8 cellular contexts compared by ENCODE assay signal in genomic region chr1:205600085-205600484, GRCh38. TPM values are rescaled to one million over a fixed set of nuclear protein-coding genes. Genes with fewer than 3 reads are reported as not detected.
A peak's percentile ranks its signal among the peaks of the same experiment; 100 is the strongest.
DNase-seq lines count a peak whose midpoint lies in the region; ATAC-seq and TF ChIP-seq lines count a peak whose summit lies in the region.

No MANE protein-coding gene starts in this region.

- peaks cover 38% of the 10 kb centered on the region for H3K4me1 Mint-ChIP-seq in activated CD4-positive, alpha-beta T cell treated with anti-CD3 and anti-CD28 coated beads, Interleukin-2, amount 10 ng/mL, durations not matched to agents 24 days and 14 days
- H3K4me1 Mint-ChIP-seq in H9, result peaks cover 3 to 6% of the 10 kb centered on the region in 2 experiments

- peak overlapping the region; percentile 80; the same call in 1 of the 2 replicates for H4K91ac ChIP-seq in IMR-90 (ENCODE audit: insufficient read depth, low read depth, low read length)
- H4K91ac ChIP-seq in H9 (ENCODE audit: insufficient read length, low read depth, low read length), result no peak overlapping the region

- H4K5ac ChIP-seq in IMR-90 (ENCODE audit: low read depth, low read length), result no peak overlapping the region
- H4K5ac ChIP-seq in H9 (ENCODE audit: insufficient read length, low read depth, low read length), result no peak overlapping the region

- H3K14ac ChIP-seq in IMR-90 (replicated peaks; ENCODE audit: low read depth, low read length) (peak overlapping the region; percentile 50), H9 (ENCODE audit: insufficient read depth, low read length) (no peak overlapping the region)

- H2BK5ac ChIP-seq in IMR-90 (ENCODE audit: low read depth, low read length, poor library complexity, severe bottlenecking) (peak overlapping the region; percentile 7), H9 (ENCODE audit: insufficient read length, low read length) (no peak overlapping the region)

- ATAC-seq in IMR-90 (ENCODE audit: low read depth) (peak; percentile 65), HG02970 (IDR thresholded peaks at IDR 0.05; ENCODE audit: low FRiP score, unreplicated experiment) (no peak)

- no peak overlapping the region for H3K56ac ChIP-seq in IMR-90 (ENCODE audit: extremely low read depth, insufficient read depth, low read length)
- H3K56ac ChIP-seq in H9 (ENCODE audit: insufficient read length, low read depth, low read length), result no peak overlapping the region

- peak; percentile 45; the same call in 1 of the 2 replicates for TF ChIP-seq POLR2A in IMR-90 (IDR thresholded peaks at IDR 0.05; ENCODE audit: low read depth, low read length)

- POLR2A ChIA-PET in IMR-90 (lab: Charles Lee; ENCODE audit: unreplicated experiment), result no interaction called here

- H3K79me2 ChIP-seq in MM.1S (ENCODE audit: low read length) (no peaks in the 10 kb centered on the region), H9 (ENCODE audit: insufficient read depth, low read length) (no peaks in the 10 kb centered on the region)

- H3K27ac ChIP-seq in IMR-90 (ENCODE audit: insufficient read depth, low read length), result peak overlapping the region; percentile 53; the same call in 1 of the 2 replicates
- H3K27ac ChIP-seq in epithelial cell of prostate, result peak overlapping the region; percentile 61
- no peak overlapping the region for H3K27ac ChIP-seq in MM.1S (ENCODE audit: low read length)
- no peak overlapping the region for H3K27ac ChIP-seq in H9 (ENCODE audit: insufficient read length, low read depth, low read length)

- peak; percentile 43 for TF ChIP-seq CTCF in IMR-90 (conservative IDR thresholded peaks at IDR 0.05; ENCODE audit: low read depth, low read length)
- TF ChIP-seq CTCF in MM.1S (IDR thresholded peaks at IDR 0.05; ENCODE audit: low read length), result no peak
- TF ChIP-seq CTCF in H9 (conservative IDR thresholded peaks at IDR 0.05), result no peak; the same call in 2 of the 3 replicates

- peaks cover 33% of the 10 kb centered on the region for H3K9me1 ChIP-seq in IMR-90 (ENCODE audit: insufficient read depth, low read length)

- H3K36me3 ChIP-seq in IMR-90 (ENCODE audit: control insufficient read depth, insufficient read depth, low read length) (peaks cover 2% of the 10 kb centered on the region), MM.1S (replicated peaks; ENCODE audit: insufficient read depth, low read length) (no peaks in the 10 kb centered on the region)

- H2AK5ac ChIP-seq in IMR-90 (ENCODE audit: low read depth, low read length) (peak overlapping the region; percentile 62; the same call in 1 of the 2 replicates), H9 (ENCODE audit: insufficient read length, low read length) (no peak overlapping the region)

- no peak overlapping the region for H3T11ph ChIP-seq in H9 (ENCODE audit: low read length)

- H3K4me3 Mint-ChIP-seq in activated CD4-positive, alpha-beta T cell treated with anti-CD3 and anti-CD28 coated beads, Interleukin-2, amount 10 ng/mL, durations not matched to agents 24 days and 14 days, result peak overlapping the region; percentile 3
- H3K4me3 Mint-ChIP-seq in H9, result no peak overlapping the region

- peaks cover 1 to 36% of the 10 kb centered on the region in 2 experiments; a peak in 2 of 4 replicates for H3K79me1 ChIP-seq in IMR-90 (ENCODE audit: low read depth in 1 of 2, low read length in 2 of 2)
- H3K79me1 ChIP-seq in H9 (ENCODE audit: insufficient read depth, low read depth, low read length, poor library complexity, severe bottlenecking), result no peaks in the 10 kb centered on the region

- H3F3A ChIP-seq in MM.1S (ENCODE audit: insufficient read depth, low read length), result no peaks in the 10 kb centered on the region

- H2BK12ac ChIP-seq in H9 (ENCODE audit: insufficient read length, low read depth, low read length), result no peak overlapping the region

- H3K9me3 ChIP-seq in IMR-90 (ENCODE audit: control insufficient read depth, insufficient read depth, low read length) (no peaks in the 10 kb centered on the region), MM.1S (replicated peaks; ENCODE audit: insufficient read depth, low read length) (no peaks in the 10 kb centered on the region), H9 (ENCODE audit: control insufficient read depth, low read depth, low read length) (no peaks in the 10 kb centered on the region)

- BruUV-seq in IMR-90 (replicated peaks; lab: Mats Ljungman, UMichigan), result no TSS peak

- H3K4me3 ChIP-seq in IMR-90 (ENCODE audit: insufficient read depth, low read depth, low read length), result no peak overlapping the region
- H3K4me3 ChIP-seq in MM.1S (ENCODE audit: low read length), result no peak overlapping the region

- H3K36me3 Mint-ChIP-seq in activated CD4-positive, alpha-beta T cell treated with anti-CD3 and anti-CD28 coated beads, Interleukin-2, amount 10 ng/mL, durations not matched to agents 24 days and 14 days (ENCODE audit: low read depth), result peaks cover 40% of the 10 kb centered on the region
- H3K36me3 Mint-ChIP-seq in H9 (ENCODE audit: insufficient read depth in 1 of 3, low read depth in 3 of 3), result peaks cover 10 to 25% (median 15%) of the 10 kb centered on the region in 3 experiments; a peak in 6 of 7 replicates

- H3K4ac ChIP-seq in IMR-90 (ENCODE audit: low read depth, low read length) (peak overlapping the region; percentile 76), H9 (ENCODE audit: low read depth, low read length) (no peak overlapping the region)

- no peak; the same call in 1 of the 2 replicates for TF ChIP-seq RAD21 in IMR-90 (IDR thresholded peaks at IDR 0.05; ENCODE audit: low read length)

- intact Hi-C loops in activated CD4-positive, alpha-beta T cell treated with anti-CD3 and anti-CD28 coated beads, Interleukin-2, amount 10 ng/mL, durations not matched to agents 24 days and 14 days (cut with micrococcal nuclease), result no loop called here
- intact Hi-C loops in IMR-90 (cut with micrococcal nuclease), result no loop called here

- H3K4me2 ChIP-seq in IMR-90 (ENCODE audit: low read depth, low read length) (peak overlapping the region; percentile 20; the same call in 1 of the 2 replicates), MM.1S (ENCODE audit: low read depth, low read length) (no peak overlapping the region), H9 (ENCODE audit: insufficient read depth, insufficient read length, low read length) (no peak overlapping the region)

- in situ Hi-C loops in IMR-90 (cut with MboI; ENCODE audit: low sequenced_read_pairs), result no loop called here

- 0% methylated on average over 1 of the region's 1 CpG; no CpG with 5 or more reads in 1 of the 2 experiments for WGBS in IMR-90 (ENCODE audit: extremely low coverage in 2 of 2, insufficient read length in 1 of 2), 2 experiments
- no CpG with 5 or more reads among the region's 1 CpG for WGBS in H9 (ENCODE audit: extremely low coverage, insufficient read length, low lambda C conversion rate)

- H3K27me3 Mint-ChIP-seq in activated CD4-positive, alpha-beta T cell treated with anti-CD3 and anti-CD28 coated beads, Interleukin-2, amount 10 ng/mL, durations not matched to agents 24 days and 14 days, result no peaks in the 10 kb centered on the region
- no peaks in the 10 kb centered on the region for H3K27me3 Mint-ChIP-seq in H9 (ENCODE audit: low read depth)

- CTCF ChIA-PET in IMR-90 (lab: Yijun Ruan, JAX), result interaction anchor here (0.6 to 1.5 kb wide), 4 partner anchors 8 to 75 kb away, joined by 3 to 5 read pairs (median 4); no protein-coding TSS in a partner anchor

- H3K9ac ChIP-seq in IMR-90 (ENCODE audit: low read depth, low read length) (0 out of 2 replicates have a peak overlapping the region, but pooled peaks have one; percentile 3), MM.1S (ENCODE audit: low read length) (no peak overlapping the region), H9 (ENCODE audit: extremely low read depth, insufficient read length, low read length) (no peak overlapping the region)

- no peaks in the 10 kb centered on the region for H3K9me2 ChIP-seq in MM.1S (replicated peaks; ENCODE audit: insufficient read depth, low read length)

- dilution Hi-C loops in IMR-90 (cut with HindIII; ENCODE audit: low sequenced_read_pairs, unreplicated experiment), result no loop called here

- H3K18ac ChIP-seq in IMR-90 (ENCODE audit: low read depth, low read length), result 0 out of 2 replicates have a peak overlapping the region, but pooled peaks have one; percentile 22
- H3K18ac ChIP-seq in H9 (ENCODE audit: insufficient read length, low read depth, low read length), result no peak overlapping the region

- H4K8ac ChIP-seq in IMR-90 (ENCODE audit: low read depth in 2 of 2, low read length in 2 of 2) (0 out of 4 replicates have a peak overlapping the region, but pooled peaks have one; percentile 3 to 88), H9 (replicated peaks; ENCODE audit: insufficient read length, low read depth, low read length) (no peak overlapping the region)

- 0 out of 2 replicates have a peak, but pooled peaks cover 2% of the 10 kb centered on the region for H4K20me1 ChIP-seq in IMR-90 (ENCODE audit: insufficient read depth, low read length)
- H4K20me1 ChIP-seq in MM.1S (ENCODE audit: insufficient read depth, low read length), result no peaks in the 10 kb centered on the region
- no peaks in the 10 kb centered on the region for H4K20me1 ChIP-seq in H9 (ENCODE audit: control insufficient read depth, insufficient read depth, insufficient read length)

- no peaks in the 10 kb centered on the region for H3K27me3 ChIP-seq in IMR-90 (ENCODE audit: control insufficient read depth, insufficient read depth, low read length)
- H3K27me3 ChIP-seq in MM.1S (replicated peaks; ENCODE audit: insufficient read depth, low read length), result no peaks in the 10 kb centered on the region
- no peaks in the 10 kb centered on the region; the same call in 1 of the 2 replicates for H3K27me3 ChIP-seq in H9 (ENCODE audit: insufficient read depth, low read length)

- no peaks in the 10 kb centered on the region for H3K9me3 Mint-ChIP-seq in activated CD4-positive, alpha-beta T cell treated with anti-CD3 and anti-CD28 coated beads, Interleukin-2, amount 10 ng/mL, durations not matched to agents 24 days and 14 days
- no peaks in the 10 kb centered on the region; a peak in 1 of 5 replicates for H3K9me3 Mint-ChIP-seq in H9

- peak; percentile 69 for DNase-seq in activated CD4-positive, alpha-beta T cell treated with anti-CD3 and anti-CD28 coated beads, Interleukin-2, amount 10 ng/mL, durations not matched to agents 24 days and 14 days
- DNase-seq in activated CD4-positive, alpha-beta T cell treated with anti-CD3 and anti-CD28 coated beads for 1 hour, result no peak
- DNase-seq in IMR-90 (peak; percentile 81), epithelial cell of prostate (ENCODE audit: low read depth, low spot score) (peak; percentile 52), stromal cell of bone marrow (ENCODE audit: low read depth) (peak; percentile 15), MM.1S (no peak), H9 (no peak)

- no peaks in the 10 kb centered on the region for H3K23me2 ChIP-seq in H9 (ENCODE audit: insufficient read length, low read depth, low read length, poor library complexity, severe bottlenecking)

- H3K27ac Mint-ChIP-seq in activated CD4-positive, alpha-beta T cell treated with anti-CD3 and anti-CD28 coated beads, Interleukin-2, amount 10 ng/mL, durations not matched to agents 24 days and 14 days, result peak overlapping the region; percentile 78
- H3K27ac Mint-ChIP-seq in H9, result 0 out of 7 replicates have a peak overlapping the region, but pooled peaks of 1 of the 3 experiments have one; percentile 21

- H3K23ac ChIP-seq in IMR-90 (ENCODE audit: low read depth, low read length) (0 out of 2 replicates have a peak overlapping the region, but pooled peaks have one; percentile 42), H9 (ENCODE audit: insufficient read length, low read depth, low read length) (no peak overlapping the region)

- H2AK9ac ChIP-seq in IMR-90 (replicated peaks; ENCODE audit: low read depth, low read length, poor library complexity), result no peak overlapping the region

- H2BK20ac ChIP-seq in IMR-90 (ENCODE audit: low read depth, low read length) (peak overlapping the region; percentile 40), H9 (ENCODE audit: low read depth, low read length, poor library complexity, severe bottlenecking) (no peak overlapping the region)

- no peak overlapping the region for H2AFZ ChIP-seq in IMR-90 (replicated peaks; ENCODE audit: low read length, poor library complexity)
- H2AFZ ChIP-seq in MM.1S (ENCODE audit: low read length), result no peak overlapping the region
- H2AFZ ChIP-seq in H9 (ENCODE audit: low read length), result no peak overlapping the region

- H2BK15ac ChIP-seq in IMR-90 (ENCODE audit: low read depth, low read length), result peak overlapping the region; percentile 2; the same call in 1 of the 3 replicates
- H2BK15ac ChIP-seq in H9 (ENCODE audit: low read depth, low read length), result no peak overlapping the region

- H3K4me1 ChIP-seq in IMR-90 (ENCODE audit: control insufficient read depth, insufficient read depth, low read length), result peaks cover 18% of the 10 kb centered on the region
- H3K4me1 ChIP-seq in MM.1S (ENCODE audit: low read length), result no peaks in the 10 kb centered on the region
- no peaks in the 10 kb centered on the region for H3K4me1 ChIP-seq in H9 (ENCODE audit: insufficient read depth, low read length)

- H2BK120ac ChIP-seq in IMR-90 (ENCODE audit: low read depth, low read length) (peak overlapping the region; percentile 65; the same call in 1 of the 2 replicates), H9 (ENCODE audit: low read depth, low read length, poor library complexity, severe bottlenecking) (no peak overlapping the region)

RNA-seq across cellular contexts. Expression of gene ELK4, which starts 31.7 kb away (rescaled TPM):
- total RNA-seq in activated CD4-positive, alpha-beta T cell treated with anti-CD3 and anti-CD28 coated beads, Interleukin-2, amount 10 ng/mL, durations not matched to agents 24 days and 14 days, result 81.8 and 83.1 TPM in 2 replicates
- 11.3 and 15.6 TPM in 2 replicates for total RNA-seq in IMR-90 (2012; rRNA removed)
- 3.3 and 4.6 TPM in 2 replicates for polyA plus RNA-seq in IMR-90 (2012; rRNA removed)
- 0.54 and 0.71 TPM in 2 replicates for polyA plus RNA-seq in IMR-90 (2012; cell fraction: cytosol; rRNA removed)
- polyA plus RNA-seq in IMR-90 (2012; cell fraction: nucleus; rRNA removed; ENCODE audit: low replicate concordance), result 1.1 and 8.4 TPM in 2 replicates
- total RNA-seq in H9 (2021), result 28.7 and 31.2 TPM in 2 replicates

Comparison
In these comparisons a context has a peak if more than half of its experiments do, and no peak if none do; other contexts are left out.
1. DNase-seq: peak in activated CD4-positive, alpha-beta T cell treated with anti-CD3 and anti-CD28 coated beads, Interleukin-2, amount 10 ng/mL, durations not matched to agents 24 days and 14 days (single experiment), IMR-90 (single experiment), epithelial cell of prostate (single experiment) and stromal cell of bone marrow (single experiment); none in activated CD4-positive, alpha-beta T cell treated with anti-CD3 and anti-CD28 coated beads for 1 hour (single experiment), MM.1S (single experiment) and H9 (single experiment).
2. H3K27ac ChIP-seq: peak in IMR-90 (single experiment) and epithelial cell of prostate (single experiment); none in MM.1S (single experiment) and H9 (single experiment).